26 cellular contexts compared by ENCODE assay signal in genomic region chrX:100478714-100479113, GRCh38.
"Had no signal": no experiment of that assay in that cellular context is flagged by ENCODE, and none has a peak within 500 bp of the region (broad histone marks: within the 10 kb centered on the region; RNA-seq: fewer than 3 reads in every experiment).

No MANE protein-coding gene starts in this region.

- H3K27me3 ChIP-seq: esophagus muscularis mucosa, foreskin keratinocyte, neutrophil, pancreas, sigmoid colon, upper lobe of left lung had no signal

- DNase-seq: central memory CD4-positive, alpha-beta T cell; effector CD8-positive, alpha-beta T cell; glutamatergic neuron; hippocampal formation; left colon; mesenchymal stem cell; naive thymus-derived CD8-positive, alpha-beta T cell; pancreas; retina; sigmoid colon; stimulated activated CD4-positive, alpha-beta T cell treated with anti-CD3 and anti-CD28 coated beads, Interleukin-2, amount 100 ng/mL, for 24 hours; stimulated activated CD4-positive, alpha-beta T cell treated with anti-CD3 and anti-CD28 coated beads, Interleukin-4, amount 100 ng/mL, for 4 hours; upper lobe of left lung had no signal

- ATAC-seq: foreskin keratinocyte; left colon; naive thymus-derived CD8-positive, alpha-beta T cell; pancreas; stimulated activated memory B cell treated with anti-CD40 and anti-IgM and Interleukin-4, amounts not matched to agents 10 μg/mL and 1 μg/mL and 100 μg/mL, for 72 hours had no signal

- H3K9me3 ChIP-seq: esophagus muscularis mucosa, heart right ventricle, neutrophil, pancreas, sigmoid colon, thoracic aorta, tibial nerve, upper lobe of left lung had no signal

- FAIRE-seq: colon, islet of Langerhans, pancreas, urothelium cell line had no signal

- H3K4me3 ChIP-seq: dorsolateral prefrontal cortex, esophagus muscularis mucosa, heart right ventricle, pancreas, sigmoid colon, thoracic aorta, tibial nerve, upper lobe of left lung had no signal

- H3K27ac ChIP-seq: dorsolateral prefrontal cortex, esophagus muscularis mucosa, foreskin keratinocyte, neutrophil, pancreas, sigmoid colon, thoracic aorta, upper lobe of left lung had no signal

- H3K27ac Mint-ChIP-seq: stimulated activated memory B cell treated with anti-CD40 and anti-IgM and Interleukin-4, amounts not matched to agents 10 μg/mL and 1 μg/mL and 100 μg/mL, for 72 hours; stimulated activated naive CD8-positive, alpha-beta T cell treated with anti-CD3 and anti-CD28 coated beads, Interleukin-15, Interleukin-2, amounts not matched to agents 100 ng/mL and 50 ng/mL, for 24 hours had no signal

- H3K4me3 Mint-ChIP-seq: naive thymus-derived CD8-positive, alpha-beta T cell; neural crest cell; stimulated activated memory B cell treated with anti-CD40 and anti-IgM and Interleukin-4, amounts not matched to agents 10 μg/mL and 1 μg/mL and 100 μg/mL, for 72 hours; stimulated activated naive CD8-positive, alpha-beta T cell treated with anti-CD3 and anti-CD28 coated beads, Interleukin-15, Interleukin-2, amounts not matched to agents 100 ng/mL and 50 ng/mL, for 24 hours had no signal

- H3K36me3 Mint-ChIP-seq: naive thymus-derived CD8-positive, alpha-beta T cell; stimulated activated memory B cell treated with anti-CD40 and anti-IgM and Interleukin-4, amounts not matched to agents 10 μg/mL and 1 μg/mL and 100 μg/mL, for 72 hours had no signal

- H3K4me1 ChIP-seq: esophagus muscularis mucosa, foreskin keratinocyte, pancreas, sigmoid colon, upper lobe of left lung had no signal

- H3K27me3 Mint-ChIP-seq: stimulated activated memory B cell treated with anti-CD40 and anti-IgM and Interleukin-4, amounts not matched to agents 10 μg/mL and 1 μg/mL and 100 μg/mL, for 72 hours; stimulated activated naive CD8-positive, alpha-beta T cell treated with anti-CD3 and anti-CD28 coated beads, Interleukin-15, Interleukin-2, amounts not matched to agents 100 ng/mL and 50 ng/mL, for 24 hours had no signal

- H3K9me3 Mint-ChIP-seq: stimulated activated memory B cell treated with anti-CD40 and anti-IgM and Interleukin-4, amounts not matched to agents 10 μg/mL and 1 μg/mL and 100 μg/mL, for 72 hours; stimulated activated naive CD8-positive, alpha-beta T cell treated with anti-CD3 and anti-CD28 coated beads, Interleukin-15, Interleukin-2, amounts not matched to agents 100 ng/mL and 50 ng/mL, for 24 hours had no signal

- H3K4me1 Mint-ChIP-seq: naive thymus-derived CD8-positive, alpha-beta T cell; stimulated activated memory B cell treated with anti-CD40 and anti-IgM and Interleukin-4, amounts not matched to agents 10 μg/mL and 1 μg/mL and 100 μg/mL, for 72 hours had no signal

- H3K36me3 ChIP-seq: esophagus muscularis mucosa, heart right ventricle, neutrophil, pancreas, sigmoid colon, thoracic aorta, tibial nerve, upper lobe of left lung had no signal
